ENCODE assay signal across 1 cellular context in the genomic region with DNA sequence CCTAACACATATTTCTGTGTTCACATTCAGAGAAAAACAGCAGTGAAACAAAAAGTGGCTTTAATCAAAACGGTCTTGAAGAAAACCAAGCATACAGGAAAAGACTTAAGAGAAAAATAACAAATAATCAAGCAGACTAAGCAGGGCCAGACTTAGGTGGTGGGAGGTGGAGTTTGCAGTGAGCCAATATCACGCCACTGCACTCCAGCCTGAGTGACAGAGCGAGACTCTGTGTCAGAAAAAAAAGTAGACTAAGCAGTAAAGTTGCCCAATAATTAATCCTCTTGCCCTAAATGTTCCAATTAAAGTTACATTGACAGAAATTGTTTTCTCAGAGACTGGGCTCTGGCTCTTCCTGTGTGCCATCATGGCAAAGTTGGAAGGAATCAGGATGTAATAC.
TF ChIP-seq lines count a peak whose summit lies in the region.

No MANE protein-coding gene starts in this region.

TF ChIP-seq in HepG2, 621 proteins besides CTCF, POLR2A, EP300 and RAD21 (continued from another document):
- TF ChIP-seq, protein P1, sequence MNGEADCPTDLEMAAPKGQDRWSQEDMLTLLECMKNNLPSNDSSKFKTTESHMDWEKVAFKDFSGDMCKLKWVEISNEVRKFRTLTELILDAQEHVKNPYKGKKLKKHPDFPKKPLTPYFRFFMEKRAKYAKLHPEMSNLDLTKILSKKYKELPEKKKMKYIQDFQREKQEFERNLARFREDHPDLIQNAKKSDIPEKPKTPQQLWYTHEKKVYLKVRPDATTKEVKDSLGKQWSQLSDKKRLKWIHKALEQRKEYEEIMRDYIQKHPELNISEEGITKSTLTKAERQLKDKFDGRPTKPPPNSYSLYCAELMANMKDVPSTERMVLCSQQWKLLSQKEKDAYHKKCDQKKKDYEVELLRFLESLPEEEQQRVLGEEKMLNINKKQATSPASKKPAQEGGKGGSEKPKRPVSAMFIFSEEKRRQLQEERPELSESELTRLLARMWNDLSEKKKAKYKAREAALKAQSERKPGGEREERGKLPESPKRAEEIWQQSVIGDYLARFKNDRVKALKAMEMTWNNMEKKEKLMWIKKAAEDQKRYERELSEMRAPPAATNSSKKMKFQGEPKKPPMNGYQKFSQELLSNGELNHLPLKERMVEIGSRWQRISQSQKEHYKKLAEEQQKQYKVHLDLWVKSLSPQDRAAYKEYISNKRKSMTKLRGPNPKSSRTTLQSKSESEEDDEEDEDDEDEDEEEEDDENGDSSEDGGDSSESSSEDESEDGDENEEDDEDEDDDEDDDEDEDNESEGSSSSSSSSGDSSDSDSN (CRISPR knock-in tag; IDR thresholded peaks at IDR 0.05): no peak
- no peak for TF ChIP-seq ONECUT2 (CRISPR knock-in tag; IDR thresholded peaks at IDR 0.05)
- no peak for TF ChIP-seq GMEB2 (CRISPR knock-in tag; IDR thresholded peaks at IDR 0.05; ENCODE audit: low read depth)
